ENCODE assay signal across 18 cellular contexts in the genomic region with DNA sequence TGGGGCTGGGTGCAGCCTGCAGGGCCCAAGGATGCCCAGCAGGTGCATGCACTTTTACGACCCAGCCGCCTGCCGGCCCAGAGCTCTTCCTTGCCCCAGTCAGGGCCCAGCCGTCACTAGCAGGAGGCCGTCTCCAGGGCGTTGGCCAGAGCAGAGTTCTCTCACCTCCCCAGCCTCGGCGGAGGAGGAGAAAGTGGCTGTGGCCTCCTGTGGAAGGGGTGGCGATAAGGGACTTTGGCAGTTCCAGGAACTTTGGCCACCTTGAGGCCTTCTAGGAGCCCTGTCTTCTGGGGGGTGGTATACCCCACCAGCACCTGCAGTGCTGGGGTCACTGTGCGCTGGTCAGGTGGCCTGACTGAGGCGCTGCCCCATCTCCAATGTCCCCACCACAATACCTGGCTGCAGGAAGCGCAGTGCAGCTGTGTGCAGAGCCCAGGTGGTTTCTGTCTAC. TPM values are rescaled to one million over a fixed set of nuclear protein-coding genes. Genes with fewer than 3 reads are reported as not detected.
"Had no signal": no experiment of that assay in that cellular context is flagged by ENCODE, and none has a peak within 500 bp of the region (broad histone marks: within the 10 kb centered on the region; RNA-seq: fewer than 3 reads in every experiment).

No MANE protein-coding gene starts in this region.

- H3K27me3 ChIP-seq: upper lobe of left lung had no signal

- H3K27ac ChIP-seq: cardiac muscle cell, foreskin keratinocyte, skin epidermis, stomach, upper lobe of left lung had no signal

- ATAC-seq: foreskin keratinocyte had no signal

- H3K4me1 ChIP-seq: foreskin keratinocyte, upper lobe of left lung had no signal

- H3K36me3 ChIP-seq: cardiac muscle cell, stomach, upper lobe of left lung had no signal

- H3K4me3 ChIP-seq: cardiac muscle cell, skin epidermis, stomach, upper lobe of left lung had no signal

- DNase-seq: activated CD4-positive, alpha-beta T cell treated with anti-CD3 and anti-CD28 coated beads, Interleukin-2, amount 50 U/mL, for 1 hour; activated CD8-positive, alpha-beta memory T cell treated with anti-CD3 and anti-CD28 coated beads for 24 hours; activated CD8-positive, alpha-beta memory T cell treated with anti-CD3 and anti-CD28 coated beads, Interleukin-2, amount 50 U/mL, for 48 hours; amygdala; foreskin keratinocyte; hippocampal formation; midbrain; nephron progenitor cell; occipital lobe; stimulated activated CD4-positive, alpha-beta T cell treated with anti-CD3 and anti-CD28 coated beads, Interleukin-4, amount 100 ng/mL, for 1 hour; stomach; upper lobe of left lung had no signal

- H3K9me3 ChIP-seq: stomach, upper lobe of left lung had no signal

RNA-seq across cellular contexts. Expression of a gene that starts 22.0 kb away (rescaled TPM):
- total RNA-seq: cardiac muscle cell; epithelial cell of proximal tubule; fibroblast of lung; foreskin keratinocyte; occipital lobe; progenitor cell of endocrine pancreas; T-helper 1 cell treated with Interleukin-12 subunit alpha and Interleukin-12 subunit beta and Interleukin-4 antibody, amounts not matched to agents 30 ng/mL and 1 ng/mL, for 36 hours; upper lobe of left lung had no signal
- polyA plus RNA-seq: fibroblast of lung, foreskin keratinocyte had no signal
